In genomic region chr6:7687145-7688113, GRCh38 we compare ENCODE assay signal across 17 cellular contexts. TPM values are rescaled to one million over a fixed set of nuclear protein-coding genes. Genes with fewer than 3 reads are reported as not detected.
A peak's percentile ranks its signal among the peaks of the same experiment; 100 is the strongest.
DNase-seq lines count a peak whose midpoint lies in the region; ATAC-seq, FAIRE-seq and TF ChIP-seq lines count a peak whose summit lies in the region.
"Had no signal": no experiment of that assay in that cellular context is flagged by ENCODE, and none has a peak within 500 bp of the region (broad histone marks: within the 10 kb centered on the region; RNA-seq: fewer than 3 reads in every experiment).

No MANE protein-coding gene starts in this region.

- H3K27ac Mint-ChIP-seq in progenitor cell of endocrine pancreas, result peak overlapping the region; percentile 26
- H3K27ac Mint-ChIP-seq: CD4-positive, alpha-beta memory T cell; GM23338; IgD-negative memory B cell had no signal

- TF ChIP-seq POLR2A in GM12892 (IDR thresholded peaks at IDR 0.05; ENCODE audit: low read depth, low read length), result no peak

- no peak overlapping the region for H3K4me3 Mint-ChIP-seq in progenitor cell of endocrine pancreas (ENCODE audit: low read depth)
- H3K4me3 Mint-ChIP-seq: CD4-positive, alpha-beta memory T cell; GM23338; IgD-negative memory B cell had no signal

- peak; percentile 36 for DNase-seq in NCI-H748 (lab: John Stamatoyannopoulos, UW; ENCODE audit: unreplicated experiment)
- no peak for DNase-seq in NCI-H748 treated with DMSO at 0.1 percent for 48 hours (lab: John Stamatoyannopoulos, UW)
- DNase-seq in NCI-H774 (lab: John Stamatoyannopoulos, UW), result peak; percentile 41
- DNase-seq in progenitor cell of endocrine pancreas (ENCODE audit: low spot score, unreplicated experiment), result no peak
- DNase-seq in GM12892 (ENCODE audit: insufficient read length), result no peak
- no peak for DNase-seq in superior temporal gyrus (ENCODE audit: extremely low spot score)
- DNase-seq: BE2C; CD4-positive, alpha-beta memory T cell; DMS153; H7 had no signal

- H3K36me3 Mint-ChIP-seq in progenitor cell of endocrine pancreas (ENCODE audit: insufficient read depth), result no peaks in the 10 kb centered on the region
- H3K36me3 Mint-ChIP-seq: CD4-positive, alpha-beta memory T cell; IgD-negative memory B cell had no signal

- FAIRE-seq in G401.6 (lab: Jason Lieb, UNC), result peak; percentile 27
- FAIRE-seq in GM12892 (lab: Jason Lieb, UNC), result no peak
- FAIRE-seq: D721Med, GM18507 had no signal

- no peaks in the 10 kb centered on the region for H3K27me3 Mint-ChIP-seq in progenitor cell of endocrine pancreas

- H3K4me1 Mint-ChIP-seq in progenitor cell of endocrine pancreas (ENCODE audit: low read depth), result peaks cover 32% of the 10 kb centered on the region
- H3K4me1 Mint-ChIP-seq: CD4-positive, alpha-beta memory T cell had no signal

- peaks cover 19% of the 10 kb centered on the region for H3K9me3 Mint-ChIP-seq in progenitor cell of endocrine pancreas (ENCODE audit: low read depth)
- H3K9me3 Mint-ChIP-seq: CD4-positive, alpha-beta memory T cell; GM23338; IgD-negative memory B cell had no signal

- no peak for TF ChIP-seq CTCF in progenitor cell of endocrine pancreas (IDR thresholded peaks at IDR 0.05; ENCODE audit: unreplicated experiment)

- ATAC-seq in HG02623 (IDR thresholded peaks at IDR 0.05; ENCODE audit: unreplicated experiment), result no peak
- ATAC-seq: GM23338 had no signal

RNA-seq across cellular contexts. Expression of gene BMP6, which starts 38.5 kb away (rescaled TPM):
- total RNA-seq in progenitor cell of endocrine pancreas, result 2.5 and 3.4 TPM in 2 replicates
- polyA plus RNA-seq in GM12892 (2012; ENCODE audit: missing spikeins), result 0.21 TPM
- total RNA-seq: CD4-positive, alpha-beta memory T cell; HT-29 had no signal

Comparison
In these comparisons a context has a peak if more than half of its experiments do, and no peak if none do; other contexts are left out.
1. DNase-seq: peak in NCI-H748 (single experiment) and NCI-H774 (single experiment); none in NCI-H748 treated with DMSO at 0.1 percent for 48 hours (single experiment), progenitor cell of endocrine pancreas (single experiment), GM12892 (single experiment) and superior temporal gyrus (single experiment).